In genomic region chr12:122481861-122482260, GRCh38 we compare ENCODE assay signal across 30 cellular contexts.
"Had no signal": no experiment of that assay in that cellular context is flagged by ENCODE, and none has a peak within 500 bp of the region (broad histone marks: within the 10 kb centered on the region; RNA-seq: fewer than 3 reads in every experiment).

No MANE protein-coding gene starts in this region.

- H3K4me1 Mint-ChIP-seq: activated T-helper 17 cell treated with anti-CD3 and anti-CD28 coated beads, Interleukin-2, amount 50 U/mL, for 72 hours had no signal

- H3K4me2 ChIP-seq: KMS-11 had no signal

- H3K4me3 ChIP-seq: body of pancreas, breast epithelium, Peyer's patch had no signal

- H3K27me3 ChIP-seq: body of pancreas, breast epithelium, Peyer's patch had no signal

- H3K9ac ChIP-seq: KMS-11 had no signal

- H3K27ac Mint-ChIP-seq: activated CD8-positive, alpha-beta T cell treated with anti-CD3 and anti-CD28 coated beads for 36 hours; activated naive CD8-positive, alpha-beta T cell treated with anti-CD3 and anti-CD28 coated beads, Interleukin-2, amount 10 ng/mL, durations not matched to agents 7 days and 5 days; activated T-cell treated with anti-CD3 and anti-CD28 coated beads, Interleukin-2, amount 50 U/mL, for 72 hours; activated T-helper 17 cell treated with anti-CD3 and anti-CD28 coated beads, Interleukin-2, amount 50 U/mL, for 72 hours had no signal

- H3K4me1 ChIP-seq: body of pancreas, breast epithelium, Peyer's patch had no signal

- H3K27ac ChIP-seq: body of pancreas, breast epithelium, KMS-11, Peyer's patch, RWPE1, WERI-Rb-1 had no signal

- DNase-seq: activated CD4-positive, alpha-beta T cell treated with anti-CD3 and anti-CD28 coated beads for 1 hour; activated CD4-positive, alpha-beta T cell treated with anti-CD3 and anti-CD28 coated beads for 48 hours; activated CD4-positive, CD25-positive, alpha-beta regulatory T cell; activated CD8-positive, alpha-beta T cell treated with anti-CD3 and anti-CD28 coated beads for 36 hours; activated effector memory CD4-positive, alpha-beta T cell treated with anti-CD3 and anti-CD28 coated beads, Interleukin-2, amount 50 U/mL, for 16 hours; activated naive CD4-positive, alpha-beta T cell; activated naive CD4-positive, alpha-beta T cell treated with anti-CD3 and anti-CD28 coated beads, Interleukin-2, amount 50 U/mL, for 16 hours; activated T-cell treated with anti-CD3 and anti-CD28 coated beads, Interleukin-2, amount 50 U/mL, for 1 hour; activated T-cell treated with anti-CD3 and anti-CD28 coated beads, Interleukin-2, amount 50 U/mL, for 72 hours; aorta; body of pancreas; NCI-H1092 treated with DMSO at 0.1 percent for 48 hours; NCI-H1417; NCI-H146; NCI-H187 treated with DMSO at 0.1 percent for 48 hours; NCI-H2081; NCI-H345; NCI-H526; NCI-H748 treated with DMSO at 0.1 percent for 48 hours; NK-92 treated with Interleukin-12 subunit alpha and Interleukin-12 subunit beta, amount 100 ng/mL, for 24 hours; PC-3; SIG-M5; T1000; WERI-Rb-1 had no signal

- H3K27me3 Mint-ChIP-seq: activated CD8-positive, alpha-beta T cell treated with anti-CD3 and anti-CD28 coated beads for 36 hours; activated naive CD8-positive, alpha-beta T cell treated with anti-CD3 and anti-CD28 coated beads, Interleukin-2, amount 10 ng/mL, durations not matched to agents 7 days and 5 days; activated T-helper 17 cell treated with anti-CD3 and anti-CD28 coated beads, Interleukin-2, amount 50 U/mL, for 72 hours had no signal

- H3K4me3 Mint-ChIP-seq: activated CD8-positive, alpha-beta T cell treated with anti-CD3 and anti-CD28 coated beads for 36 hours; activated naive CD8-positive, alpha-beta T cell treated with anti-CD3 and anti-CD28 coated beads, Interleukin-2, amount 10 ng/mL, durations not matched to agents 7 days and 5 days; activated T-cell treated with anti-CD3 and anti-CD28 coated beads, Interleukin-2, amount 50 U/mL, for 72 hours; activated T-helper 17 cell treated with anti-CD3 and anti-CD28 coated beads, Interleukin-2, amount 50 U/mL, for 72 hours had no signal

- H3K9me3 ChIP-seq: body of pancreas, breast epithelium, Peyer's patch had no signal

- H3K9me3 Mint-ChIP-seq: activated CD8-positive, alpha-beta T cell treated with anti-CD3 and anti-CD28 coated beads for 36 hours; activated naive CD8-positive, alpha-beta T cell treated with anti-CD3 and anti-CD28 coated beads, Interleukin-2, amount 10 ng/mL, durations not matched to agents 7 days and 5 days; activated T-cell treated with anti-CD3 and anti-CD28 coated beads, Interleukin-2, amount 50 U/mL, for 72 hours; activated T-helper 17 cell treated with anti-CD3 and anti-CD28 coated beads, Interleukin-2, amount 50 U/mL, for 72 hours had no signal
